In the genomic region with DNA sequence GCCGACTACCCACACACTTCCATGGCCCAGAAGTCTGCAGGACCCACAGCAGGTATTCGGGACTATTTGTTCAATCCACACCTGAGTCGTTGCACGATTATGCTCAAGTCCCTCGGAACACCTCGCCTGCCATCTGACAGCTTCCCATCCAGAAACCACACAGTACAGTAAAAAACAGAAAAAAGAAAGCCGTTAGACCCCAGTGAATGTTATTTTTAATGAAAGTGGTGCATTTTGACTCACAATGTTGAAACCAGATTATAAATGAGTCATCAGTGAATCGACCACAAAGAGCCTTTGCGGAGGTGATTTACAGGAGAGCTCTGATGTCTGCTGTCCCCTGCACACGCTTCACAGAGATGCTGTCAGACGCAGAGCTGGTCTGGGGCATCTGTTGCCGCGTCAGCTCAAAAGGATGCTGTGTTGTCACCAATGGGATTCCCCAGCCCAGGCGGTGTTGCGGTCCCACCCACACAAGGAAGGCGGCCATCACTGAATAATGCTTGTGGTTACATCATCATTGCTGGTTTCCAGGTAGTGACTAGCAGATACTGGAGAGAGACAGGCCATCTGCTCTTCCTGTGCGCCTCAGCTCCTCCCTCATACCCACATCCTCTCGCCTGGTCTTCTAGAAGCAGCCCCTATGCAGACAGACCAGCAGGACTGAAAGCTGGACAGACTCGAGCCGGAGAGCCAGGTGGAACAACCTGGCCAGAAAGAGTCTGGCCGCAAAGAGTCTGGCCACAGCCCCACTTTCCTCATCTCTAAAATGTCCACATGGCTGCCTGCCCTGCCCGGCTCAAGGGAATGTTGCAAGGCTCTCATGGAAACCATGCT, we compare ENCODE assay signal across 8 cellular contexts.
A peak's percentile ranks its signal among the peaks of the same experiment; 100 is the strongest.
DNase-seq lines count a peak whose midpoint lies in the region; ATAC-seq and TF ChIP-seq lines count a peak whose summit lies in the region.

No MANE protein-coding gene starts in this region.

- H3K36me3 ChIP-seq in KOPT-K1 (ENCODE audit: insufficient read depth, low read length): no peaks in the 10 kb centered on the region

- H3K27ac ChIP-seq in KOPT-K1 (ENCODE audit: low read depth, low read length, poor library complexity, severe bottlenecking) (peak overlapping the region; percentile 86), caudate nucleus (ENCODE audit: low read depth, low read length) (peak overlapping the region; percentile 74)

- H3K9me3 ChIP-seq in KOPT-K1 (ENCODE audit: insufficient read depth, low read length, poor library complexity, severe bottlenecking): peaks cover 6% of the 10 kb centered on the region

- POLR2A ChIA-PET in HEK293T (lab: Yijun Ruan, JAX): no interaction called here

- CTCF ChIA-PET in HEK293T (lab: Yijun Ruan, JAX): no interaction called here

- DNase-seq in EH (ENCODE audit: low read depth) (peak; percentile 100), caudate nucleus (lab: John Stamatoyannopoulos, UW) (peak in 6 of 61 donors; percentile 14 to 84 (median 19)), mesenteric fat pad (ENCODE audit: low spot score) (peak; percentile 86), HEK293T (ENCODE audit: extremely low spot score) (no peak)
- peak; percentile 86 for DNase-seq in activated CD4-positive, CD25-positive, alpha-beta regulatory T cell treated with anti-CD3 and anti-CD28 coated beads, Interleukin-2, amount 50 U/mL, for 72 hours
- DNase-seq in stimulated activated CD8-positive, alpha-beta memory T cell treated with anti-CD3 and anti-CD28 coated beads, Interleukin-7, amount 100 ng/mL, for 24 hours (ENCODE audit: low read depth): peak; percentile 84

- peak; percentile 70 for ATAC-seq in GM21619 (IDR thresholded peaks at IDR 0.05; ENCODE audit: unreplicated experiment)

TF ChIP-seq in HEK293T, 16 proteins besides CTCF, POLR2A, EP300 and RAD21:
- TF ChIP-seq FOXA1 (IDR thresholded peaks at IDR 0.05): no peak
- no peak for TF ChIP-seq ZNF384 (IDR thresholded peaks at IDR 0.05)
- no peak for TF ChIP-seq SUZ12 (IDR thresholded peaks at IDR 0.05)
- no peak for TF ChIP-seq L3MBTL2 (conservative IDR thresholded peaks at IDR 0.05)
- TF ChIP-seq FOXM1 (IDR thresholded peaks at IDR 0.05; ENCODE audit: borderline replicate concordance): no peak
- no peak for TF ChIP-seq SP1 (IDR thresholded peaks at IDR 0.05)
